ENCODE assay signal across 18 cellular contexts in genomic region chr21:38166214-38166547, GRCh38.
"Had no signal": no experiment of that assay in that cellular context is flagged by ENCODE, and none has a peak within 500 bp of the region (broad histone marks: within the 10 kb centered on the region; RNA-seq: fewer than 3 reads in every experiment).

No MANE protein-coding gene starts in this region.

- H3K27ac ChIP-seq: adrenal gland, cardiac muscle cell, dorsolateral prefrontal cortex, heart left ventricle, neutrophil, parathyroid adenoma, sigmoid colon, spleen, tibial artery had no signal

- H3K36me3 Mint-ChIP-seq: activated naive CD4-positive, alpha-beta T cell treated with anti-CD3 and anti-CD28 coated beads, Interleukin-2, amount 50 U/mL, for 72 hours; memory B cell; naive thymus-derived CD4-positive, alpha-beta T cell; stimulated activated naive B cell treated with anti-CD40 and anti-IgM and Interleukin-4, amounts not matched to agents 10 μg/mL and 1 μg/mL and 100 μg/mL, for 72 hours had no signal

- H3K9me3 Mint-ChIP-seq: activated naive CD4-positive, alpha-beta T cell treated with anti-CD3 and anti-CD28 coated beads, Interleukin-2, amount 50 U/mL, for 72 hours; activated T-helper 1 cell treated with anti-CD3 and anti-CD28 coated beads, Interleukin-12 subunit alpha, Interleukin-12 subunit beta, Interleukin-2, Interleukin-4 antibody, amounts not matched to agents 30 ng/mL and 10 ng/mL and 1 ng/mL, durations not matched to agents 14 hours and 24 hours and 36 hours; memory B cell; naive thymus-derived CD4-positive, alpha-beta T cell; stimulated activated naive B cell treated with anti-CD40 and anti-IgM and Interleukin-4, amounts not matched to agents 10 μg/mL and 1 μg/mL and 100 μg/mL, for 72 hours had no signal

- H3K27ac Mint-ChIP-seq: activated T-helper 1 cell treated with anti-CD3 and anti-CD28 coated beads, Interleukin-12 subunit alpha, Interleukin-12 subunit beta, Interleukin-2, Interleukin-4 antibody, amounts not matched to agents 30 ng/mL and 10 ng/mL and 1 ng/mL, durations not matched to agents 14 hours and 24 hours and 36 hours; memory B cell; stimulated activated naive B cell treated with anti-CD40 and anti-IgM and Interleukin-4, amounts not matched to agents 10 μg/mL and 1 μg/mL and 100 μg/mL, for 72 hours had no signal

- H3K4me3 ChIP-seq: adrenal gland, cardiac muscle cell, dorsolateral prefrontal cortex, heart left ventricle, sigmoid colon, spleen, tibial artery had no signal

- ATAC-seq: activated naive CD4-positive, alpha-beta T cell treated with anti-CD3 and anti-CD28 coated beads, Interleukin-2, amount 50 U/mL, for 72 hours; naive thymus-derived CD4-positive, alpha-beta T cell; stimulated activated naive B cell treated with anti-CD40 and anti-IgM and Interleukin-4, amounts not matched to agents 10 μg/mL and 1 μg/mL and 100 μg/mL, for 72 hours had no signal

- DNase-seq: activated CD4-positive, alpha-beta T cell treated with anti-CD3 and anti-CD28 coated beads, Interleukin-2, amount 50 U/mL, for 48 hours; activated gamma-delta T cell treated with Interleukin-2 at 50 U/mL for 16 hours; heart left ventricle; naive thymus-derived CD4-positive, alpha-beta T cell; sigmoid colon; spleen; stimulated activated CD4-positive, alpha-beta T cell treated with anti-CD3 and anti-CD28 coated beads, Interleukin-4, amount 100 ng/mL, for 4 hours; stimulated activated naive B cell treated with anti-CD40 and anti-IgM and Interleukin-4, amounts not matched to agents 10 μg/mL and 1 μg/mL and 100 μg/mL, for 72 hours; T-helper 2 cell; tibial artery had no signal

- H3K4me3 Mint-ChIP-seq: activated T-helper 1 cell treated with anti-CD3 and anti-CD28 coated beads, Interleukin-12 subunit alpha, Interleukin-12 subunit beta, Interleukin-2, Interleukin-4 antibody, amounts not matched to agents 30 ng/mL and 10 ng/mL and 1 ng/mL, durations not matched to agents 14 hours and 24 hours and 36 hours; memory B cell; naive thymus-derived CD4-positive, alpha-beta T cell; stimulated activated naive B cell treated with anti-CD40 and anti-IgM and Interleukin-4, amounts not matched to agents 10 μg/mL and 1 μg/mL and 100 μg/mL, for 72 hours had no signal

- H3K4me1 Mint-ChIP-seq: memory B cell; naive thymus-derived CD4-positive, alpha-beta T cell; stimulated activated naive B cell treated with anti-CD40 and anti-IgM and Interleukin-4, amounts not matched to agents 10 μg/mL and 1 μg/mL and 100 μg/mL, for 72 hours had no signal

- H3K9me3 ChIP-seq: adrenal gland, heart left ventricle, neutrophil, sigmoid colon, spleen, tibial artery had no signal

- H3K4me1 ChIP-seq: parathyroid adenoma had no signal

- H3K27me3 ChIP-seq: adrenal gland, cardiac muscle cell, neutrophil, sigmoid colon, spleen, tibial artery had no signal

- H3K36me3 ChIP-seq: adrenal gland, cardiac muscle cell, heart left ventricle, neutrophil, sigmoid colon, spleen, tibial artery had no signal
